Comparison of ENCODE assay signal across 15 cellular contexts in the genomic region with DNA sequence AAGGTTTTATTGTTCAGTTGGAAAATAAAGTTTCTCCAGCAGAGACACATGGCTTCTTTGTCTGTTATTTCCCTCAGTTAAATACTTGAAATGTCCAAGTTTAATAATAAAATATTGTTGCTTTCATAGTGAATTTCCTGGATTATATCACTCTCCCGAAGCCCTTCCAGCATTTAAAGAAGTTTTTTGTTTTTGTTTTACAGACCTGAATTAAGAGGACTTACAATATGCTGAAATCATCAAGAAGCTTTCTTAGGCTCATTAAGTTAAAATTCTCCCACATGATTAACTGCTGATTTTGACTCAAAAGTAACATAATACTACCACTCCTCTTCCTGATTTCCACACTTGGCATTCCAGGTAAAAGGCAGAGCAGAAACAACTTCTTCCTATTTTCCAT. TPM values are rescaled to one million over a fixed set of nuclear protein-coding genes. Genes with fewer than 3 reads are reported as not detected.
DNase-seq lines count a peak whose midpoint lies in the region; ATAC-seq and TF ChIP-seq lines count a peak whose summit lies in the region.
"Had no signal": no experiment of that assay in that cellular context is flagged by ENCODE, and none has a peak within 500 bp of the region (broad histone marks: within the 10 kb centered on the region; RNA-seq: fewer than 3 reads in every experiment).

No MANE protein-coding gene starts in this region.

- H3F3A ChIP-seq in GM23338 (replicated peaks; ENCODE audit: low read depth): no peaks in the 10 kb centered on the region

- H3K27me3 Mint-ChIP-seq in GM23338 (ENCODE audit: insufficient read depth, low read depth, poor library complexity): no peaks in the 10 kb centered on the region
- no peaks in the 10 kb centered on the region for H3K27me3 Mint-ChIP-seq in WTC11 (ENCODE audit: low read depth)
- H3K27me3 Mint-ChIP-seq in mesothelial cell of epicardium (ENCODE audit: low read depth): no peaks in the 10 kb centered on the region
- H3K27me3 Mint-ChIP-seq: CD4-positive, alpha-beta memory T cell; IgD-negative memory B cell had no signal

- H4K20me1 ChIP-seq in GM23338 (replicated peaks; ENCODE audit: insufficient read depth): peaks cover 3% of the 10 kb centered on the region; the same call in 1 of the 2 replicates

- H3K27ac Mint-ChIP-seq in GM23338: 0 out of 2 replicates have a peak overlapping the region, but pooled peaks have one; percentile 25
- peak overlapping the region; percentile 10; the same call in 1 of the 2 replicates for H3K27ac Mint-ChIP-seq in WTC11
- peak overlapping the region; percentile 0 for H3K27ac Mint-ChIP-seq in mesothelial cell of epicardium
- H3K27ac Mint-ChIP-seq: CD4-positive, alpha-beta memory T cell had no signal

- POLR2A ChIA-PET in WTC11 (lab: Charles Lee): interaction anchor here (0.6 kb wide), 1 partner anchor 977 kb away, joined by 3 read pairs; no protein-coding TSS in a partner anchor

- H3K9me3 Mint-ChIP-seq in GM23338 (peaks cover 39% of the 10 kb centered on the region), WTC11 (peaks cover 38% of the 10 kb centered on the region), mesothelial cell of epicardium (peaks cover 17% of the 10 kb centered on the region)

- H3K4me3 ChIP-seq in GM23338 (no peak overlapping the region), retinal pigment epithelial cell (ENCODE audit: low read length) (no peak overlapping the region)
- H3K4me3 ChIP-seq: GM12878 had no signal

- peaks cover 16% of the 10 kb centered on the region; the same call in 1 of the 2 replicates for H3K36me3 ChIP-seq in GM23338 (ENCODE audit: insufficient read depth)
- H3K36me3 ChIP-seq: BE2C had no signal

- H3K27me3 ChIP-seq in GM23338 (ENCODE audit: insufficient read depth): no peaks in the 10 kb centered on the region
- H3K27me3 ChIP-seq: BE2C had no signal

- CTCF ChIA-PET in WTC11 (lab: Charles Lee): interaction anchor here (1.0 to 1.2 kb wide), 2 partner anchors 307 to 425 kb away, joined by 3 read pairs; no protein-coding TSS in a partner anchor

- ATAC-seq in GM23338 (no peak), WTC11 (no peak), GM19328 (IDR thresholded peaks at IDR 0.05; ENCODE audit: unreplicated experiment) (no peak), GM18909 (IDR thresholded peaks at IDR 0.05; ENCODE audit: poor library complexity, unreplicated experiment) (no peak)
- ATAC-seq: GM12878, HCT116 had no signal

- no peak overlapping the region for H2AFZ ChIP-seq in GM23338

- peaks cover 45% of the 10 kb centered on the region for H3K79me2 ChIP-seq in GM23338 (replicated peaks; ENCODE audit: insufficient read depth)

- TF ChIP-seq CTCF in GM23338 (conservative IDR thresholded peaks at IDR 0.05; ENCODE audit: low read depth in 2 of 2) (no peak), WTC11 (IDR thresholded peaks at IDR 0.05) (no peak), mesothelial cell of epicardium (IDR thresholded peaks at IDR 0.05; ENCODE audit: unreplicated experiment) (no peak), retinal pigment epithelial cell (conservative IDR thresholded peaks at IDR 0.05; ENCODE audit: low read depth, low read length) (no peak)

- H3K4me2 ChIP-seq in GM23338: no peak overlapping the region

- H3K4me1 Mint-ChIP-seq in GM23338 (peaks cover 14% of the 10 kb centered on the region; the same call in 2 of the 3 replicates), WTC11 (peaks cover 15% of the 10 kb centered on the region), mesothelial cell of epicardium (peaks cover 4% of the 10 kb centered on the region)

- DNase-seq in GM23338 (ENCODE audit: low spot score): no peak
- no peak for DNase-seq in WTC11 (ENCODE audit: low spot score)
- no peak for DNase-seq in mesothelial cell of epicardium (ENCODE audit: low spot score in 2 of 2, unreplicated experiment in 2 of 2)
- DNase-seq in retinal pigment epithelial cell (ENCODE audit: low read depth): peak; percentile 29
- no peak for DNase-seq in NCI-H2081 (lab: John Stamatoyannopoulos, UW)
- DNase-seq: BE2C; CD4-positive, alpha-beta memory T cell; DMS79; KG1 had no signal

- peaks cover 42% of the 10 kb centered on the region for H3K36me3 Mint-ChIP-seq in GM23338 (ENCODE audit: low read depth)
- H3K36me3 Mint-ChIP-seq in WTC11: peaks cover 38% of the 10 kb centered on the region
- H3K36me3 Mint-ChIP-seq in mesothelial cell of epicardium: peaks cover 18% of the 10 kb centered on the region

- H3K4me3 Mint-ChIP-seq in GM23338 (no peak overlapping the region), WTC11 (no peak overlapping the region), mesothelial cell of epicardium (no peak overlapping the region)
- H3K4me3 Mint-ChIP-seq: CD4-positive, alpha-beta memory T cell; IgD-negative memory B cell had no signal

- no peak overlapping the region for H3K27ac ChIP-seq in GM23338 (ENCODE audit: low read depth)
- H3K27ac ChIP-seq: C4-2B had no signal

- no peaks in the 10 kb centered on the region for H3K9me2 ChIP-seq in GM23338 (ENCODE audit: insufficient read depth)

- H3K4me1 ChIP-seq in GM23338 (ENCODE audit: insufficient read depth): peaks cover 12% of the 10 kb centered on the region
- H3K4me1 ChIP-seq: BE2C had no signal

TF ChIP-seq in GM23338, 12 proteins besides CTCF, POLR2A, EP300 and RAD21 (continues in another document):
- TF ChIP-seq POLR2AphosphoS5 (IDR thresholded peaks at IDR 0.05; ENCODE audit: low read depth): no peak
- TF ChIP-seq REST (IDR thresholded peaks at IDR 0.05; ENCODE audit: unreplicated experiment): no peak
- no peak for TF ChIP-seq NANOG (IDR thresholded peaks at IDR 0.05; ENCODE audit: borderline replicate concordance)

TF ChIP-seq in WTC11, 78 proteins besides CTCF, POLR2A, EP300 and RAD21:
- TF ChIP-seq MAX (CRISPR knock-in tag; IDR thresholded peaks at IDR 0.05) (no peak), NFYB (CRISPR knock-in tag; conservative IDR thresholded peaks at IDR 0.05; ENCODE audit: low read depth) (no peak), PRRX2 (CRISPR knock-in tag; IDR thresholded peaks at IDR 0.05) (no peak), NR1H2 (CRISPR knock-in tag; IDR thresholded peaks at IDR 0.05) (no peak), FOXP4 (CRISPR knock-in tag; IDR thresholded peaks at IDR 0.05) (no peak)
- TF ChIP-seq, protein P1, sequence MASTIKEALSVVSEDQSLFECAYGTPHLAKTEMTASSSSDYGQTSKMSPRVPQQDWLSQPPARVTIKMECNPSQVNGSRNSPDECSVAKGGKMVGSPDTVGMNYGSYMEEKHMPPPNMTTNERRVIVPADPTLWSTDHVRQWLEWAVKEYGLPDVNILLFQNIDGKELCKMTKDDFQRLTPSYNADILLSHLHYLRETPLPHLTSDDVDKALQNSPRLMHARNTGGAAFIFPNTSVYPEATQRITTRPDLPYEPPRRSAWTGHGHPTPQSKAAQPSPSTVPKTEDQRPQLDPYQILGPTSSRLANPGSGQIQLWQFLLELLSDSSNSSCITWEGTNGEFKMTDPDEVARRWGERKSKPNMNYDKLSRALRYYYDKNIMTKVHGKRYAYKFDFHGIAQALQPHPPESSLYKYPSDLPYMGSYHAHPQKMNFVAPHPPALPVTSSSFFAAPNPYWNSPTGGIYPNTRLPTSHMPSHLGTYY (CRISPR knock-in tag; IDR thresholded peaks at IDR 0.05): no peak

RNA-seq across cellular contexts. Expression of gene PDSS2, which starts 35.9 kb away (rescaled TPM):
- 14.5 and 16.7 TPM in 2 replicates for total RNA-seq in GM23338 (2014; rRNA removed; shearing (Covaris generic))
- polyA plus RNA-seq in GM23338 (2016; fragmentation: Nextera tagmentation; extraction: Ambion mirVana): 5.6 and 7.3 TPM in 2 replicates
- total RNA-seq in WTC11 (2021) (15.8 to 18.3 TPM (median 17.2 TPM) in 3 replicates), mesothelial cell of epicardium (10.7 to 13.2 TPM (median 13.0 TPM) in 3 replicates)
